Comparison of ENCODE assay signal across 18 cellular contexts in genomic region chr4:2604614-2605013, GRCh38.
"Had no signal": no experiment of that assay in that cellular context is flagged by ENCODE, and none has a peak within 500 bp of the region (broad histone marks: within the 10 kb centered on the region; RNA-seq: fewer than 3 reads in every experiment).

No MANE protein-coding gene starts in this region.

- H3K27me3 Mint-ChIP-seq: activated CD4-positive, alpha-beta memory T cell treated with anti-CD3 and anti-CD28 coated beads, Interleukin-2, amount 10 ng/mL, durations not matched to agents 7 days and 5 days; activated naive CD4-positive, alpha-beta T cell treated with anti-CD3 and anti-CD28 coated beads, Interleukin-2, amount 10 ng/mL, durations not matched to agents 7 days and 5 days; memory B cell; naive B cell; progenitor cell of endocrine pancreas had no signal

- H3K9me3 Mint-ChIP-seq: activated CD4-positive, alpha-beta memory T cell treated with anti-CD3 and anti-CD28 coated beads, Interleukin-2, amount 10 ng/mL, durations not matched to agents 7 days and 5 days; activated naive CD4-positive, alpha-beta T cell treated with anti-CD3 and anti-CD28 coated beads, Interleukin-2, amount 10 ng/mL, durations not matched to agents 7 days and 5 days; activated T-cell treated with anti-CD3 and anti-CD28 coated beads, Interleukin-2, amount 50 U/mL, for 72 hours; memory B cell; naive B cell; T-helper 1 cell treated with Interleukin-12 subunit alpha and Interleukin-12 subunit beta and Interleukin-4 antibody, amounts not matched to agents 30 μg/mL and 1 μg/mL, for 36 hours had no signal

- H3K4me3 Mint-ChIP-seq: activated CD4-positive, alpha-beta memory T cell treated with anti-CD3 and anti-CD28 coated beads, Interleukin-2, amount 10 ng/mL, durations not matched to agents 7 days and 5 days; activated naive CD4-positive, alpha-beta T cell treated with anti-CD3 and anti-CD28 coated beads, Interleukin-2, amount 10 ng/mL, durations not matched to agents 7 days and 5 days; activated T-cell treated with anti-CD3 and anti-CD28 coated beads, Interleukin-2, amount 50 U/mL, for 72 hours; memory B cell; T-helper 1 cell treated with Interleukin-12 subunit alpha and Interleukin-12 subunit beta and Interleukin-4 antibody, amounts not matched to agents 30 μg/mL and 1 μg/mL, for 36 hours had no signal

- H3K27ac Mint-ChIP-seq: activated CD4-positive, alpha-beta memory T cell treated with anti-CD3 and anti-CD28 coated beads, Interleukin-2, amount 10 ng/mL, durations not matched to agents 7 days and 5 days; activated naive CD4-positive, alpha-beta T cell treated with anti-CD3 and anti-CD28 coated beads, Interleukin-2, amount 10 ng/mL, durations not matched to agents 7 days and 5 days; T-helper 1 cell treated with Interleukin-12 subunit alpha and Interleukin-12 subunit beta and Interleukin-4 antibody, amounts not matched to agents 30 μg/mL and 1 μg/mL, for 36 hours had no signal

- H3K36me3 Mint-ChIP-seq: naive B cell had no signal

- ATAC-seq: activated T-cell treated with anti-CD3 and anti-CD28 coated beads, Interleukin-2, amount 50 U/mL, for 72 hours; left colon; stimulated activated naive CD8-positive, alpha-beta T cell treated with anti-CD3 and anti-CD28 coated beads, Interleukin-15, Interleukin-2, amounts not matched to agents 100 U/mL and 50 U/mL, for 24 hours; upper lobe of right lung had no signal

- DNase-seq: activated CD4-positive, alpha-beta memory T cell treated with anti-CD3 and anti-CD28 coated beads, Interleukin-2, amount 10 ng/mL, durations not matched to agents 7 days and 5 days; activated CD4-positive, alpha-beta T cell treated with anti-CD3 and anti-CD28 coated beads for 48 hours; activated effector memory CD4-positive, alpha-beta T cell treated with Interleukin-2 at 50 U/mL for 16 hours; activated naive CD4-positive, alpha-beta T cell treated with anti-CD3 and anti-CD28 coated beads, Interleukin-2, amount 10 ng/mL, durations not matched to agents 7 days and 5 days; activated T-cell treated with anti-CD3 and anti-CD28 coated beads, Interleukin-2, amount 50 U/mL, for 72 hours; amygdala; effector CD4-positive, alpha-beta T cell; erythroblast; foreskin fibroblast; left colon; naive B cell; retina; stimulated activated CD4-positive, alpha-beta T cell treated with anti-CD3 and anti-CD28 coated beads, Interleukin-4, amount 100 ng/mL, for 1 hour; stimulated activated naive CD8-positive, alpha-beta T cell treated with anti-CD3 and anti-CD28 coated beads, Interleukin-15, Interleukin-2, amounts not matched to agents 100 U/mL and 50 U/mL, for 24 hours had no signal
